Comparison of ENCODE assay signal across 8 cellular contexts in genomic region chr17:80034654-80034976, GRCh38. TPM values are rescaled to one million over a fixed set of nuclear protein-coding genes. Genes with fewer than 3 reads are reported as not detected.
DNase-seq lines count a peak whose midpoint lies in the region; ATAC-seq and TF ChIP-seq lines count a peak whose summit lies in the region.

No MANE protein-coding gene starts in this region.

- H4K20me1 ChIP-seq in GM23338 (replicated peaks; ENCODE audit: insufficient read depth) = peaks cover 49% of the 10 kb centered on the region

- peaks cover 1% of the 10 kb centered on the region for H3K36me3 Mint-ChIP-seq in GM23338 (ENCODE audit: low read depth)
- H3K36me3 Mint-ChIP-seq in T-cell = no peaks in the 10 kb centered on the region
- H3K36me3 Mint-ChIP-seq in glutamatergic neuron (ENCODE audit: unreplicated experiment) = no peaks in the 10 kb centered on the region

- peaks cover 31% of the 10 kb centered on the region; the same call in 1 of the 2 replicates for H3K4me1 ChIP-seq in GM23338 (ENCODE audit: insufficient read depth)

- POLR2A ChIA-PET in T-cell (lab: Charles Lee) (interaction anchor here in 1 of 2 donors (0.7 kb wide), 1 partner anchor 37 kb away, joined by 7 read pairs; no protein-coding TSS in a partner anchor), RWPE1 (lab: Yijun Ruan, JAX; ENCODE audit: low non-redundant PET) (interaction anchor here (0.7 kb wide), 1 partner anchor 17 kb away, joined by 3 read pairs; no protein-coding TSS in a partner anchor)

- H3K27ac Mint-ChIP-seq in GM23338 = peak overlapping the region; percentile 87; the same call in 1 of the 2 replicates
- H3K27ac Mint-ChIP-seq in T-cell = no peak overlapping the region
- peak overlapping the region; percentile 96 for H3K27ac Mint-ChIP-seq in glutamatergic neuron (ENCODE audit: unreplicated experiment)

- peak overlapping the region; percentile 78 for H3K4me2 ChIP-seq in GM23338

- peaks cover 2% of the 10 kb centered on the region; the same call in 1 of the 2 replicates for H3K36me3 ChIP-seq in GM23338 (ENCODE audit: insufficient read depth)

- DNase-seq in GM23338 (ENCODE audit: low spot score) (no peak), T-cell (no peak), glutamatergic neuron (no peak), skeletal muscle cell (ENCODE audit: low read depth) (no peak), RWPE1 (ENCODE audit: low spot score) (no peak), SW480 (ENCODE audit: low spot score) (no peak), COR-L47 (lab: John Stamatoyannopoulos, UW) (no peak)

- H2AFZ ChIP-seq in GM23338 = no peak overlapping the region

- H3K9me3 Mint-ChIP-seq in GM23338 (no peaks in the 10 kb centered on the region), T-cell (no peaks in the 10 kb centered on the region), glutamatergic neuron (ENCODE audit: unreplicated experiment) (peaks cover 15% of the 10 kb centered on the region)

- H3K4me3 ChIP-seq in GM23338 = peak overlapping the region; percentile 85
- H3K4me3 ChIP-seq in skeletal muscle cell (ENCODE audit: low read depth, low read length) = peak overlapping the region; percentile 81

- H3K79me2 ChIP-seq in GM23338 (replicated peaks; ENCODE audit: insufficient read depth) = peaks cover 56% of the 10 kb centered on the region

- H3K4me3 Mint-ChIP-seq in GM23338 (peak overlapping the region; percentile 90), T-cell (peak overlapping the region; percentile 82 to 92 (median 87)), glutamatergic neuron (ENCODE audit: unreplicated experiment) (peak overlapping the region; percentile 96)

- H3K27me3 Mint-ChIP-seq in GM23338 (ENCODE audit: insufficient read depth, low read depth, poor library complexity) (peaks cover 7% of the 10 kb centered on the region), T-cell (peaks cover 5 to 12% of the 10 kb centered on the region in 2 donors), glutamatergic neuron (ENCODE audit: unreplicated experiment) (peaks cover 19% of the 10 kb centered on the region)

- no peak for TF ChIP-seq CTCF in GM23338 (conservative IDR thresholded peaks at IDR 0.05; ENCODE audit: low read depth in 2 of 2)
- no peak for TF ChIP-seq CTCF in glutamatergic neuron (IDR thresholded peaks at IDR 0.05; ENCODE audit: partially characterized antibody, unreplicated experiment)
- TF ChIP-seq CTCF in RWPE1 (conservative IDR thresholded peaks at IDR 0.05; ENCODE audit: low read depth) = no peak

- CTCF ChIA-PET in T-cell (lab: Charles Lee) (no interaction called here), RWPE1 (lab: Yijun Ruan, JAX) (interaction anchor here (0.6 to 1.9 kb wide), 2 partner anchors 29 to 135 kb away, joined by 4 to 8 read pairs; partner anchors contain the start of gene CARD14)

- H3K9me2 ChIP-seq in GM23338 (ENCODE audit: insufficient read depth) = no peaks in the 10 kb centered on the region

- no peaks in the 10 kb centered on the region for H3K27me3 ChIP-seq in GM23338 (ENCODE audit: insufficient read depth)

- no peaks in the 10 kb centered on the region for H3F3A ChIP-seq in GM23338 (replicated peaks; ENCODE audit: low read depth)

- H3K4me1 Mint-ChIP-seq in GM23338 (peaks cover 42% of the 10 kb centered on the region), T-cell (peaks cover 10 to 17% (median 11%) of the 10 kb centered on the region in 3 donors), glutamatergic neuron (ENCODE audit: low read depth, unreplicated experiment) (peaks cover 45% of the 10 kb centered on the region)

- no peak for ATAC-seq in GM23338
- no peak for ATAC-seq in T-cell (replicated peaks in 1 of 4)
- ATAC-seq in GM19397 (IDR thresholded peaks at IDR 0.05; ENCODE audit: unreplicated experiment) = no peak

- peak overlapping the region; percentile 28; the same call in 1 of the 2 replicates for H3K27ac ChIP-seq in GM23338 (ENCODE audit: low read depth)
- no peak overlapping the region for H3K27ac ChIP-seq in RWPE1

TF ChIP-seq in GM23338, 12 proteins besides CTCF, POLR2A, EP300 and RAD21 (continues in another document):
- no peak for TF ChIP-seq REST (IDR thresholded peaks at IDR 0.05; ENCODE audit: unreplicated experiment)
- TF ChIP-seq NANOG (IDR thresholded peaks at IDR 0.05; ENCODE audit: borderline replicate concordance) = no peak
- no peak for TF ChIP-seq POLR2AphosphoS5 (IDR thresholded peaks at IDR 0.05; ENCODE audit: low read depth)

RNA-seq across cellular contexts. Expression of gene TBC1D16, which starts 1.1 kb away (rescaled TPM):
- 93.5 and 104 TPM in 2 replicates for total RNA-seq in GM23338 (2014; rRNA removed; shearing (Covaris generic))
- polyA plus RNA-seq in GM23338 (2016; fragmentation: Nextera tagmentation; extraction: Ambion mirVana) = 15.2 and 16.7 TPM in 2 replicates
- 1 to 10 TPM; 1.9 to 6.1 (median 3.4) TPM for total RNA-seq in T-cell
- total RNA-seq in glutamatergic neuron (ENCODE audit: unreplicated experiment) = 197 TPM

RNA-seq across cellular contexts. Expression of gene CCDC40, which starts 1.8 kb away (rescaled TPM):
- 7.1 and 8.1 TPM in 2 replicates for total RNA-seq in GM23338 (2014; rRNA removed; shearing (Covaris generic))
- polyA plus RNA-seq in GM23338 (2016; fragmentation: Nextera tagmentation; extraction: Ambion mirVana) = 6.7 and 7.6 TPM in 2 replicates
- total RNA-seq in T-cell = 1 to 10 TPM in 4 of 5 donors, under 1 TPM in 1; 0.70 to 3.1 (median 1.4) TPM
- total RNA-seq in glutamatergic neuron (ENCODE audit: unreplicated experiment) = 25.3 TPM

Comparison
In these comparisons a context has a peak if more than half of its experiments do, and no peak if none do; other contexts are left out.
1. H3K27ac Mint-ChIP-seq: peak in GM23338 (single experiment) and glutamatergic neuron (single experiment); none in T-cell (0 of 2).
2. RNA of gene TBC1D16, which starts 1.1 kb away (total RNA-seq): 197 TPM in glutamatergic neuron (single experiment) and 93.5 to 104 TPM in GM23338; 1.9 to 6.1 TPM in T-cell; every median in the first group is over 10 times any median in the second.
3. Peak in every context shown above with its lines, with median percentiles within 50 percentile points of each other: H3K4me3 Mint-ChIP-seq.